7 cellular contexts compared by ENCODE assay signal in genomic region chr4:122150896-122151295, GRCh38. TPM values are rescaled to one million over a fixed set of nuclear protein-coding genes. Genes with fewer than 3 reads are reported as not detected.
DNase-seq lines count a peak whose midpoint lies in the region; ATAC-seq and TF ChIP-seq lines count a peak whose summit lies in the region.

No MANE protein-coding gene starts in this region.

- H3K4me3 ChIP-seq in fibroblast of lung (replicated peaks in 1 of 4; ENCODE audit: control extremely low read depth in 1 of 4, insufficient read depth in 1 of 4, low read depth in 3 of 4, low read length in 4 of 4): no peak overlapping the region

- no peak overlapping the region for H3K9ac ChIP-seq in fibroblast of lung (ENCODE audit: insufficient read depth, low read length)

- no peaks in the 10 kb centered on the region for H3K9me3 ChIP-seq in fibroblast of lung (ENCODE audit: control insufficient read depth, insufficient read depth, low read depth, low read length)

- H3K4me1 ChIP-seq in fibroblast of lung (ENCODE audit: control insufficient read depth, extremely low read depth, insufficient read depth, low read length): no peaks in the 10 kb centered on the region

- H3K9me3 Mint-ChIP-seq in HFFc6: no peaks in the 10 kb centered on the region
- no peaks in the 10 kb centered on the region for H3K9me3 Mint-ChIP-seq in stimulated activated naive CD8-positive, alpha-beta T cell treated with anti-CD3 and anti-CD28 coated beads, Interleukin-15, amount 100 ng/mL, for 72 hours

- no peaks in the 10 kb centered on the region for H3K36me3 ChIP-seq in fibroblast of lung (ENCODE audit: control insufficient read depth, insufficient read depth, low read length)

- in situ Hi-C loops in ACHN (cut with HindIII; ENCODE audit: low pct_ligation_motif_present, low pct_unique_long_range_greater_than_20kb, low sequenced_read_pairs): no loop called here

- H2AFZ ChIP-seq in fibroblast of lung (ENCODE audit: low read length): peak overlapping the region; percentile 92

- no peaks in the 10 kb centered on the region for H4K20me1 ChIP-seq in fibroblast of lung (ENCODE audit: control insufficient read depth, extremely low read depth, insufficient read depth, low read length)

- no peaks in the 10 kb centered on the region for H3K27me3 ChIP-seq in fibroblast of lung (ENCODE audit: control insufficient read depth, insufficient read depth, low read length)

- H3K4me3 Mint-ChIP-seq in HFFc6: peak overlapping the region; percentile 94
- peak overlapping the region; percentile 97 to 100 for H3K4me3 Mint-ChIP-seq in stimulated activated naive CD8-positive, alpha-beta T cell treated with anti-CD3 and anti-CD28 coated beads, Interleukin-15, amount 100 ng/mL, for 72 hours

- no peak for DNase-seq in HFFc6
- peak; percentile 54 for DNase-seq in SIG-M5 (lab: John Stamatoyannopoulos, UW)
- DNase-seq in fibroblast of lung (ENCODE audit: low read depth in 2 of 2): no peak
- DNase-seq in stimulated activated naive CD8-positive, alpha-beta T cell treated with anti-CD3 and anti-CD28 coated beads, Interleukin-15, amount 100 ng/mL, for 72 hours: no peak
- DNase-seq in C1 segment of cervical spinal cord (lab: John Stamatoyannopoulos, UW): no peak
- no peak for DNase-seq in ACHN

- no peak for TF ChIP-seq CTCF in HFFc6 (IDR thresholded peaks at IDR 0.05)
- TF ChIP-seq CTCF in fibroblast of lung (conservative IDR thresholded peaks at IDR 0.05 in 1 of 2, IDR thresholded peaks at IDR 0.05 in 1 of 2; ENCODE audit: low read depth in 1 of 2, low read length in 2 of 2): no peak

- peak overlapping the region; percentile 92; the same call in 1 of the 2 replicates for H3K27ac Mint-ChIP-seq in HFFc6
- H3K27ac Mint-ChIP-seq in stimulated activated naive CD8-positive, alpha-beta T cell treated with anti-CD3 and anti-CD28 coated beads, Interleukin-15, amount 100 ng/mL, for 72 hours: peak overlapping the region; percentile 29 to 99

- H3K4me1 Mint-ChIP-seq in HFFc6 (ENCODE audit: low read depth): peaks cover 34% of the 10 kb centered on the region
- H3K4me1 Mint-ChIP-seq in stimulated activated naive CD8-positive, alpha-beta T cell treated with anti-CD3 and anti-CD28 coated beads, Interleukin-15, amount 100 ng/mL, for 72 hours: peaks cover 59% of the 10 kb centered on the region

- peak overlapping the region; percentile 11 for H3K4me2 ChIP-seq in fibroblast of lung (ENCODE audit: extremely low read depth, insufficient read depth, low read length)

- peaks cover 12% of the 10 kb centered on the region for H3K79me2 ChIP-seq in fibroblast of lung (ENCODE audit: control insufficient read depth, insufficient read depth, low read length)

- no peak for ATAC-seq in stimulated activated naive CD8-positive, alpha-beta T cell treated with anti-CD3 and anti-CD28 coated beads, Interleukin-15, amount 100 ng/mL, for 72 hours
- ATAC-seq in HG03469 (IDR thresholded peaks at IDR 0.05; ENCODE audit: unreplicated experiment): no peak

- H3K36me3 Mint-ChIP-seq in HFFc6 (ENCODE audit: low read depth): peaks cover 6% of the 10 kb centered on the region

- no peak overlapping the region for H3K27ac ChIP-seq in fibroblast of lung (ENCODE audit: insufficient read depth, low read length)

- no peaks in the 10 kb centered on the region; the same call in 1 of the 2 replicates for H3K27me3 Mint-ChIP-seq in HFFc6 (ENCODE audit: insufficient read depth)
- peaks cover 7% of the 10 kb centered on the region for H3K27me3 Mint-ChIP-seq in stimulated activated naive CD8-positive, alpha-beta T cell treated with anti-CD3 and anti-CD28 coated beads, Interleukin-15, amount 100 ng/mL, for 72 hours

RNA-seq across cellular contexts. Expression of gene BLTP1, which starts 1.2 kb away (rescaled TPM):
- 10 to 100 TPM; 25.6 to 30.7 (median 29.3) TPM for total RNA-seq in HFFc6 (2021; fragmentation: NEBNext Ultra II Directional; extraction: Animal tissue kit (Norgen Biotek cat#: 25700))
- 90.7 and 130 TPM in 2 replicates for total RNA-seq in fibroblast of lung
- 34.1 and 52.5 TPM in 2 replicates for polyA plus RNA-seq in fibroblast of lung
- 18.7 and 28.3 TPM in 2 replicates for polyA plus RNA-seq in fibroblast of lung (2012)
- 64.1 and 65.4 TPM in 2 replicates for polyA minus RNA-seq in fibroblast of lung (ENCODE audit: low replicate concordance)
